1 cellular context compared by ENCODE assay signal in genomic region chr2:169036717-169037450, GRCh38.
TF ChIP-seq lines count a peak whose summit lies in the region.

No MANE protein-coding gene starts in this region.

TF ChIP-seq in K562, 482 proteins besides CTCF, POLR2A, EP300 and RAD21:
- TF ChIP-seq SREBF1 (IDR thresholded peaks at IDR 0.05; ENCODE audit: borderline replicate concordance, low read depth, low read length) (no peak), HMBOX1 (IDR thresholded peaks at IDR 0.05) (peak; percentile 75)
